29 cellular contexts compared by ENCODE assay signal in the genomic region with DNA sequence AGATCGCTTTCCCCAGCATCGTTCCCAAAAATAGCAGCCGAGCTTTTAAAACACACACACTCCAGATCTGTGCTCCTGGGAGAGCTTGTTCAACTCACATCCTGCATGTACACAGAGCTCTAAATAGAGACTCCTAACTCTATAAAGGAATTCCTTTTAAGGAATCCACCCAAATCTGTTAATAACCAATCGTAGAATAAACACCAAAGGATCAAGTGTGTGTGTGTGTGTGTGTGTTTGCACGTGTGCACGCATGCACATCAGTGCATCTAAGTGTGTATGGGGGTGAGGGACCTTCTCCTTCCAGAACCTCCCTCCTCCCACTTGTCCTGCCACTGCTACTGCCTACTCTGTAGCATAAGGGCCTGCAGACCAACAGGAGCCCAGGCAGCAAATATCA. TPM values are rescaled to one million over a fixed set of nuclear protein-coding genes. Genes with fewer than 3 reads are reported as not detected.
A peak's percentile ranks its signal among the peaks of the same experiment; 100 is the strongest.
DNase-seq lines count a peak whose midpoint lies in the region; ATAC-seq, FAIRE-seq and TF ChIP-seq lines count a peak whose summit lies in the region.
"Had no signal": no experiment of that assay in that cellular context is flagged by ENCODE, and none has a peak within 500 bp of the region (broad histone marks: within the 10 kb centered on the region; RNA-seq: fewer than 3 reads in every experiment).

No MANE protein-coding gene starts in this region.

- ATAC-seq in lower lobe of right lung (no peak), thoracic aorta (ENCODE audit: insufficient number of reproducible peaks, low FRiP score, low read depth) (no peak)
- ATAC-seq: pancreas, T-helper 17 cell had no signal

- H3K9me3 Mint-ChIP-seq in endodermal cell: no peaks in the 10 kb centered on the region
- H3K9me3 Mint-ChIP-seq: dendritic cell treated with granulocyte-macrophage colony-stimulating factor and Interleukin-4, amounts not matched to agents 40 ng/mL and 50 ng/mL, for 4 days had no signal

- H3K4me1 Mint-ChIP-seq in endodermal cell: peaks cover 11% of the 10 kb centered on the region
- H3K4me1 Mint-ChIP-seq: T-helper 17 cell had no signal

- H3K36me3 ChIP-seq in endodermal cell (ENCODE audit: control insufficient read depth, insufficient read depth, low read length) (no peaks in the 10 kb centered on the region), lower lobe of right lung (no peaks in the 10 kb centered on the region), thoracic aorta (no peaks in the 10 kb centered on the region)
- H3K36me3 ChIP-seq: esophagus squamous epithelium, pancreas, thyroid gland had no signal

- DNase-seq in HT-29 (ENCODE audit: low spot score): peak; percentile 9
- DNase-seq in endodermal cell: no peak
- no peak for DNase-seq in lower lobe of right lung
- DNase-seq in thoracic aorta (ENCODE audit: low spot score): no peak
- DNase-seq in activated effector memory CD4-positive, alpha-beta T cell treated with anti-CD3 and anti-CD28 coated beads, Interleukin-2, amount 50 U/mL, for 16 hours: no peak
- DNase-seq in stimulated activated CD4-positive, alpha-beta T cell treated with anti-CD3 and anti-CD28 coated beads, Interleukin-2, amount 100 ng/mL, for 48 hours: no peak
- no peak for DNase-seq in D721Med (ENCODE audit: insufficient read length, low spot score)
- DNase-seq: activated CD4-positive, alpha-beta memory T cell treated with anti-CD3 and anti-CD28 coated beads for 36 hours; activated CD4-positive, CD25-positive, alpha-beta regulatory T cell treated with anti-CD3 and anti-CD28 coated beads, Interleukin-2, amount 50 U/mL, for 72 hours; anterior cingulate cortex; C1 segment of cervical spinal cord; COR-L47; DMS79; esophagus squamous epithelium; Kasumi-1; MV-4-11; NCI-H146; NCI-H2107; NCI-H446; NCI-H774; pancreas; stimulated activated naive CD4-positive, alpha-beta T cell; T-helper 17 cell; thyroid gland had no signal

- no peak overlapping the region for H3K4me3 Mint-ChIP-seq in endodermal cell
- H3K4me3 Mint-ChIP-seq: activated CD4-positive, alpha-beta memory T cell treated with anti-CD3 and anti-CD28 coated beads for 36 hours; activated naive CD8-positive, alpha-beta T cell; dendritic cell treated with granulocyte-macrophage colony-stimulating factor and Interleukin-4, amounts not matched to agents 40 ng/mL and 50 ng/mL, for 4 days; neural crest cell; T-helper 17 cell had no signal

- H3K9ac ChIP-seq in endodermal cell (ENCODE audit: extremely low read depth, low read length, poor library complexity, severe bottlenecking): no peak overlapping the region

- no peaks in the 10 kb centered on the region for H3K9me3 ChIP-seq in endodermal cell (ENCODE audit: control insufficient read depth, low read length)
- peaks cover 10% of the 10 kb centered on the region for H3K9me3 ChIP-seq in lower lobe of right lung
- H3K9me3 ChIP-seq in thoracic aorta: peaks cover 9% of the 10 kb centered on the region
- H3K9me3 ChIP-seq: esophagus squamous epithelium, pancreas, thyroid gland had no signal

- TF ChIP-seq CTCF in endodermal cell (conservative IDR thresholded peaks at IDR 0.05): no peak
- no peak for TF ChIP-seq CTCF in lower lobe of right lung (IDR thresholded peaks at IDR 0.05)
- TF ChIP-seq CTCF in thoracic aorta (IDR thresholded peaks at IDR 0.05): no peak
- TF ChIP-seq CTCF in D721Med (IDR thresholded peaks at IDR 0.05; ENCODE audit: insufficient read depth, missing control alignments): no peak

- 95% methylated on average over 3 of the region's 6 CpGs; no CpG with 5 or more reads in 1 of the 2 experiments for WGBS in endodermal cell (ENCODE audit: insufficient coverage in 1 of 2, insufficient read length in 1 of 2), 2 experiments

- H3K4me1 ChIP-seq in endodermal cell (ENCODE audit: control insufficient read depth, insufficient read depth, low read length) (no peaks in the 10 kb centered on the region), lower lobe of right lung (peaks cover 10% of the 10 kb centered on the region), thoracic aorta (ENCODE audit: control insufficient read depth in 1 of 2, low read depth in 2 of 2) (peaks cover 10 to 33% of the 10 kb centered on the region in 2 donors)
- H3K4me1 ChIP-seq: pancreas, thyroid gland had no signal

- no peak for FAIRE-seq in D721Med (lab: Jason Lieb, UNC)
- FAIRE-seq: endometrium, frontal cortex, pancreas had no signal

- intact Hi-C loops in lower lobe of right lung (cut with DNase I): no loop called here

- H3K27me3 ChIP-seq in endodermal cell (ENCODE audit: control insufficient read depth, insufficient read depth, low read length, poor library complexity, severe bottlenecking): no peaks in the 10 kb centered on the region
- no peaks in the 10 kb centered on the region for H3K27me3 ChIP-seq in lower lobe of right lung (ENCODE audit: low read depth)
- H3K27me3 ChIP-seq in thoracic aorta (replicated peaks; ENCODE audit: insufficient read depth): no peaks in the 10 kb centered on the region
- H3K27me3 ChIP-seq: esophagus squamous epithelium, pancreas, thyroid gland had no signal

- no peak overlapping the region for H3K4me3 ChIP-seq in endodermal cell (ENCODE audit: low read length)
- H3K4me3 ChIP-seq in lower lobe of right lung: no peak overlapping the region
- H3K4me3 ChIP-seq in thoracic aorta: no peak overlapping the region
- H3K4me3 ChIP-seq: esophagus squamous epithelium, pancreas, thyroid gland had no signal

- H3K27ac Mint-ChIP-seq in endodermal cell: peak overlapping the region; percentile 49
- H3K27ac Mint-ChIP-seq: activated CD4-positive, alpha-beta memory T cell treated with anti-CD3 and anti-CD28 coated beads for 36 hours; activated naive CD8-positive, alpha-beta T cell; T-helper 17 cell had no signal

- no peaks in the 10 kb centered on the region for H3K27me3 Mint-ChIP-seq in endodermal cell (ENCODE audit: insufficient read depth)
- H3K27me3 Mint-ChIP-seq: activated naive CD8-positive, alpha-beta T cell had no signal

- H3K27ac ChIP-seq in endodermal cell (ENCODE audit: low read depth, low read length) (no peak overlapping the region), lower lobe of right lung (peak overlapping the region; percentile 5), thoracic aorta (peak overlapping the region; percentile 12 to 69)
- H3K27ac ChIP-seq: pancreas, thyroid gland had no signal

- H3K36me3 Mint-ChIP-seq in endodermal cell (ENCODE audit: low read depth): no peaks in the 10 kb centered on the region
- H3K36me3 Mint-ChIP-seq: activated CD4-positive, alpha-beta memory T cell treated with anti-CD3 and anti-CD28 coated beads for 36 hours had no signal

RNA-seq across cellular contexts. Expression of a gene that starts 58.4 kb away (rescaled TPM):
- 48.8 and 50.9 TPM in 2 replicates for total RNA-seq in HT-29 (2014; rRNA removed; shearing (Covaris generic))
- total RNA-seq in endodermal cell (10 to 100 TPM; 47.3 to 52.6 TPM), lower lobe of right lung (19.1 TPM), thoracic aorta (10 to 100 TPM; 14.8 to 17.6 TPM)
- polyA plus RNA-seq in endodermal cell (2013, experiment 1 of 2): 60.5 TPM
- polyA plus RNA-seq in endodermal cell (2013, experiment 2 of 2): 51.5 TPM
